18 cellular contexts compared by ENCODE assay signal in genomic region chr7:136049818-136050461, GRCh38.
DNase-seq lines count a peak whose midpoint lies in the region; ATAC-seq and TF ChIP-seq lines count a peak whose summit lies in the region.
"Had no signal": no experiment of that assay in that cellular context is flagged by ENCODE, and none has a peak within 500 bp of the region (broad histone marks: within the 10 kb centered on the region; RNA-seq: fewer than 3 reads in every experiment).

No MANE protein-coding gene starts in this region.

- peak overlapping the region; percentile 88 for H3K27ac Mint-ChIP-seq in neural crest cell (ENCODE audit: unreplicated experiment)
- H3K27ac Mint-ChIP-seq: CD8-positive, alpha-beta memory T cell had no signal

- TF ChIP-seq CTCF in neural crest cell (conservative IDR thresholded peaks at IDR 0.05) (no peak), foreskin fibroblast (IDR thresholded peaks at IDR 0.05; ENCODE audit: low read depth, low read length) (no peak)

- ATAC-seq in Right ventricle myocardium inferior (peak; percentile 58), esophagus mucosa (peak; percentile 92), HG03442 (IDR thresholded peaks at IDR 0.05; ENCODE audit: unreplicated experiment) (no peak)

- no peak for DNase-seq in Right ventricle myocardium inferior (ENCODE audit: missing footprints)
- no peak for DNase-seq in cardiac septum (ENCODE audit: low spot score)
- no peak for DNase-seq in neural crest cell (ENCODE audit: low read depth, low spot score)
- DNase-seq in foreskin fibroblast: no peak
- no peak for DNase-seq in AML-193 (lab: John Stamatoyannopoulos, UW)
- no peak for DNase-seq in SK-N-DZ (ENCODE audit: low spot score)
- DNase-seq: 8988T; CD8-positive, alpha-beta memory T cell; DMS79 treated with DMSO at 0.1 percent for 48 hours; MV-4-11; NCI-H187 treated with DMSO at 0.1 percent for 48 hours; NCI-H446; NCI-H748 treated with DMSO at 0.1 percent for 48 hours; PC-9 had no signal

- H3K27me3 Mint-ChIP-seq in neural crest cell (ENCODE audit: low read depth): no peaks in the 10 kb centered on the region

- H3K4me3 ChIP-seq in foreskin fibroblast (ENCODE audit: low read depth in 1 of 2, low read length in 2 of 2): no peak overlapping the region
- H3K4me3 ChIP-seq: BLaER1, HAP-1, PC-9 had no signal

- H3K4me3 Mint-ChIP-seq in neural crest cell: no peak overlapping the region
- H3K4me3 Mint-ChIP-seq: CD8-positive, alpha-beta memory T cell had no signal

- no peaks in the 10 kb centered on the region for H3K4me1 Mint-ChIP-seq in neural crest cell

- H3K9me3 Mint-ChIP-seq in neural crest cell: peaks cover 5% of the 10 kb centered on the region

- intact Hi-C loops in Right ventricle myocardium inferior (cut with DNase I) (no loop called here), cardiac septum (cut with DNase I) (no loop called here)

- H3K36me3 Mint-ChIP-seq in neural crest cell (ENCODE audit: low read depth): peaks cover 3% of the 10 kb centered on the region
